9 cellular contexts compared by ENCODE assay signal in the genomic region with DNA sequence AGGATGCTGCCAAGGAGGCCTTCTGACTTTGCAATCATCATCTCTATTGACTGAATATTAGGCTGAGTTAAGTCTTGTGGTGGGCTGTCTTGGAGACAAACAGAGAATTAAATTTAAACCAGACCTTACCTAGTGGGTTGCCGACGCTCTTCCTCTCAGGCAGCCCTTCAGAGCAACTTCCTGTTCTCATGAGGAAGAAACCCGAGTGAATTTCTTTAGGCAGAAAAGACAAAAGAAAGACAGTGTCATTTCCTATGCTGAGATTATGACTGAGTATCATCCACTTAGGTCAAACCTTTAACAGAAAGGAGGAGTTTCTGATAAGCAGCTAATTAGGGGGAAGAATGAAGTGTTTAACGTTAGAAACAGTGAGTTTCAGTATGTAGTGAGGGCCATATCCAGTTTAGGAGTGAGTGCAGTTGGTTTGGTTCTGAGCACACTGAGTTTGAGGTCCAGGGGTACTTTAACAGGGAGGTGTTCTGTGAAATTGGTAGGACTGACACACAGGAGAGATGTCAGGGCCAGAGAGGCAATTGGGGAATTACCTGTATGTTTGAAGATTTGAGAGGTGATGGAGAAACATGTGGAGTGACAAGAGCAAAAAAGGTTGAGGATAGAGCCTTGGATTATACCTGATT. TPM values are rescaled to one million over a fixed set of nuclear protein-coding genes. Genes with fewer than 3 reads are reported as not detected.
DNase-seq lines count a peak whose midpoint lies in the region; ATAC-seq and TF ChIP-seq lines count a peak whose summit lies in the region.
"Had no signal": no experiment of that assay in that cellular context is flagged by ENCODE, and none has a peak within 500 bp of the region (broad histone marks: within the 10 kb centered on the region; RNA-seq: fewer than 3 reads in every experiment).

No MANE protein-coding gene starts in this region.

- H3K36me3 Mint-ChIP-seq in activated T-cell treated with anti-CD3 and anti-CD28 coated beads, Interleukin-2, amount 50 U/mL, for 24 hours (ENCODE audit: low read depth) = no peaks in the 10 kb centered on the region
- peaks cover 9% of the 10 kb centered on the region for H3K36me3 Mint-ChIP-seq in activated naive CD8-positive, alpha-beta T cell treated with anti-CD3 and anti-CD28 coated beads for 36 hours
- no peaks in the 10 kb centered on the region for H3K36me3 Mint-ChIP-seq in stimulated activated effector memory CD8-positive, alpha-beta T cell treated with anti-CD3 and anti-CD28 coated beads, Interleukin-12 subunit alpha, Interleukin-12 subunit beta, amount 100 ng/mL, for 72 hours

- no peaks in the 10 kb centered on the region for H3K27me3 ChIP-seq in vagina

- no peak for TF ChIP-seq CTCF in vagina (IDR thresholded peaks at IDR 0.05)

- H3K27ac ChIP-seq in vagina = no peak overlapping the region

- H3K4me1 Mint-ChIP-seq in activated T-cell treated with anti-CD3 and anti-CD28 coated beads, Interleukin-2, amount 50 U/mL, for 24 hours (ENCODE audit: low read depth) = peaks cover 54% of the 10 kb centered on the region
- peaks cover 46% of the 10 kb centered on the region for H3K4me1 Mint-ChIP-seq in activated naive CD8-positive, alpha-beta T cell treated with anti-CD3 and anti-CD28 coated beads for 36 hours
- peaks cover 55% of the 10 kb centered on the region for H3K4me1 Mint-ChIP-seq in stimulated activated effector memory CD8-positive, alpha-beta T cell treated with anti-CD3 and anti-CD28 coated beads, Interleukin-12 subunit alpha, Interleukin-12 subunit beta, amount 100 ng/mL, for 72 hours

- intact Hi-C loops in vagina (cut with DNase I) = no loop called here

- no peaks in the 10 kb centered on the region for H3K27me3 Mint-ChIP-seq in activated T-cell treated with anti-CD3 and anti-CD28 coated beads, Interleukin-2, amount 50 U/mL, for 24 hours
- H3K27me3 Mint-ChIP-seq in activated naive CD8-positive, alpha-beta T cell treated with anti-CD3 and anti-CD28 coated beads for 36 hours = peaks cover 4% of the 10 kb centered on the region

- H3K36me3 ChIP-seq in vagina = no peaks in the 10 kb centered on the region

- H3K9me3 Mint-ChIP-seq in activated T-cell treated with anti-CD3 and anti-CD28 coated beads, Interleukin-2, amount 50 U/mL, for 24 hours = peaks cover 14% of the 10 kb centered on the region
- peaks cover 2% of the 10 kb centered on the region for H3K9me3 Mint-ChIP-seq in activated naive CD8-positive, alpha-beta T cell treated with anti-CD3 and anti-CD28 coated beads for 36 hours
- H3K9me3 Mint-ChIP-seq in stimulated activated effector memory CD8-positive, alpha-beta T cell treated with anti-CD3 and anti-CD28 coated beads, Interleukin-12 subunit alpha, Interleukin-12 subunit beta, amount 100 ng/mL, for 72 hours = peaks cover 7% of the 10 kb centered on the region

- no peak overlapping the region for H3K4me3 ChIP-seq in vagina

- H3K9me3 ChIP-seq in vagina = no peaks in the 10 kb centered on the region

- peak; percentile 71 for ATAC-seq in stimulated activated effector memory CD8-positive, alpha-beta T cell treated with anti-CD3 and anti-CD28 coated beads, Interleukin-12 subunit alpha, Interleukin-12 subunit beta, amount 100 ng/mL, for 72 hours
- ATAC-seq in left lobe of liver = no peak

- DNase-seq in activated T-cell treated with anti-CD3 and anti-CD28 coated beads, Interleukin-2, amount 50 U/mL, for 24 hours = no peak
- DNase-seq in activated T-cell treated with anti-CD3 and anti-CD28 coated beads for 4 hours (no peak), NOMO-1 (lab: John Stamatoyannopoulos, UW; ENCODE audit: unreplicated experiment in 2 of 2) (peak; percentile 12 to 73), NCI-H2107 treated with DMSO at 0.1 percent for 48 hours (lab: John Stamatoyannopoulos, UW; ENCODE audit: unreplicated experiment) (no peak), vagina (ENCODE audit: extremely low spot score in 2 of 2) (no peak), left lobe of liver (ENCODE audit: low spot score) (no peak)
- no peak for DNase-seq in activated naive CD8-positive, alpha-beta T cell treated with anti-CD3 and anti-CD28 coated beads for 36 hours
- DNase-seq in stimulated activated effector memory CD8-positive, alpha-beta T cell treated with anti-CD3 and anti-CD28 coated beads, Interleukin-12 subunit alpha, Interleukin-12 subunit beta, amount 100 ng/mL, for 72 hours (ENCODE audit: low spot score in 2 of 2) = peak in 1 of 2 donors; percentile 63

- TF ChIP-seq POLR2A in vagina (IDR thresholded peaks at IDR 0.05) = no peak

- peak overlapping the region; percentile 63 for H3K4me3 Mint-ChIP-seq in activated T-cell treated with anti-CD3 and anti-CD28 coated beads, Interleukin-2, amount 50 U/mL, for 24 hours
- peak overlapping the region; percentile 56 for H3K4me3 Mint-ChIP-seq in activated naive CD8-positive, alpha-beta T cell treated with anti-CD3 and anti-CD28 coated beads for 36 hours
- peak overlapping the region; percentile 56 for H3K4me3 Mint-ChIP-seq in stimulated activated effector memory CD8-positive, alpha-beta T cell treated with anti-CD3 and anti-CD28 coated beads, Interleukin-12 subunit alpha, Interleukin-12 subunit beta, amount 100 ng/mL, for 72 hours

- peak overlapping the region; percentile 96 for H3K27ac Mint-ChIP-seq in activated T-cell treated with anti-CD3 and anti-CD28 coated beads, Interleukin-2, amount 50 U/mL, for 24 hours
- peak overlapping the region; percentile 94 for H3K27ac Mint-ChIP-seq in activated naive CD8-positive, alpha-beta T cell treated with anti-CD3 and anti-CD28 coated beads for 36 hours
- H3K27ac Mint-ChIP-seq in stimulated activated effector memory CD8-positive, alpha-beta T cell treated with anti-CD3 and anti-CD28 coated beads, Interleukin-12 subunit alpha, Interleukin-12 subunit beta, amount 100 ng/mL, for 72 hours = peak overlapping the region; percentile 92

- H3K4me1 ChIP-seq in vagina = no peaks in the 10 kb centered on the region

RNA-seq across cellular contexts. Expression of gene FASLG, which starts 38.7 kb away (rescaled TPM):
- total RNA-seq in activated naive CD8-positive, alpha-beta T cell treated with anti-CD3 and anti-CD28 coated beads for 36 hours = 10 to 100 TPM; 11.8 to 12.5 TPM
- total RNA-seq in vagina (not detected), left lobe of liver (not detected)
- total RNA-seq: M059J had no signal

Comparison
In these comparisons a context has a peak if more than half of its experiments do, and no peak if none do; other contexts are left out.
1. DNase-seq: peak in NOMO-1 (2 of 2); none in activated T-cell treated with anti-CD3 and anti-CD28 coated beads, Interleukin-2, amount 50 U/mL, for 24 hours (single experiment), activated T-cell treated with anti-CD3 and anti-CD28 coated beads for 4 hours (single experiment), activated naive CD8-positive, alpha-beta T cell treated with anti-CD3 and anti-CD28 coated beads for 36 hours (single experiment), NCI-H2107 treated with DMSO at 0.1 percent for 48 hours (single experiment), vagina (0 of 2) and left lobe of liver (single experiment).
2. RNA of gene FASLG, which starts 38.7 kb away (total RNA-seq): 11.8 to 12.5 TPM in activated naive CD8-positive, alpha-beta T cell treated with anti-CD3 and anti-CD28 coated beads for 36 hours; not detected in vagina (single experiment) and not detected in left lobe of liver (single experiment); every median in the first group is over 10 times any median in the second.
3. Peak in every context shown above with its lines, with median percentiles within 50 percentile points of each other: H3K27ac Mint-ChIP-seq and H3K4me3 Mint-ChIP-seq.